ENCODE assay signal across 2 cellular contexts in the genomic region with DNA sequence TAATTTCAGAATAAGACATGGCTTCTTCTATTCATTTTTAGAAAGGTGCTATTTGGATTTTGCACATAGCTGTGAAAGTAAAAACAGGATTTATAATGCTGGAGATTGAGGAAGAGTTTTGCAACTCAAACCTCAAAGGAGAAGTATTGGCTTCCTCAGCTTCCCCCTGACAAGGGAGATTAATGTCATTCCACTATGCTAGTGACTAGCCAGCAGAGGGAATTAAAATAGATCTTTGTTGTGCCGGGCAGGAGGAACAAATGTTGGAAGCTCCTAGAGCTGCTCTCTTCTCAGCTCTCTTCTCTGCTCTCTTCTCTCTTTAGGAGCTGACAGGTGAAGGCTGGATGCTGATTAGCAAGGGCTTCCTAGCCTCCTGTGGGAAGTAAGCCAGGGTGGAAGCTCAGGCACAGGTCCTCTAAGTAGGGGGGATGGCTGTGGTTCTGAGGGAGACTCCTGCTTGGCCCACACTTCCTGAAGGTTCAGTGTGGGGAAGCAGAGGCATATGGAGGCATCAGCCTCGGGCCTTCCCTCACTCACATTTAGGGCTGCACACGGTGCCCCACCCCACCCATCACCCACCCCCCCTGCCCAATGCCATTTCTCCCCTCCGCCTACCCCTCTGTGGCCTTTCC.
TF ChIP-seq lines count a peak whose summit lies in the region.

No MANE protein-coding gene starts in this region.

TF ChIP-seq in SK-N-SH, 30 proteins besides CTCF, POLR2A, EP300 and RAD21 (continued from another document):
- TF ChIP-seq, protein P1, sequence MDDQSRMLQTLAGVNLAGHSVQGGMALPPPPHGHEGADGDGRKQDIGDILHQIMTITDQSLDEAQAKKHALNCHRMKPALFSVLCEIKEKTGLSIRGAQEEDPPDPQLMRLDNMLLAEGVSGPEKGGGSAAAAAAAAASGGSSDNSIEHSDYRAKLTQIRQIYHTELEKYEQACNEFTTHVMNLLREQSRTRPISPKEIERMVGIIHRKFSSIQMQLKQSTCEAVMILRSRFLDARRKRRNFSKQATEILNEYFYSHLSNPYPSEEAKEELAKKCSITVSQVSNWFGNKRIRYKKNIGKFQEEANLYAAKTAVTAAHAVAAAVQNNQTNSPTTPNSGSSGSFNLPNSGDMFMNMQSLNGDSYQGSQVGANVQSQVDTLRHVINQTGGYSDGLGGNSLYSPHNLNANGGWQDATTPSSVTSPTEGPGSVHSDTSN (IDR thresholded peaks at IDR 0.05) = peak; percentile 48
- no peak for TF ChIP-seq FOXM1 (IDR thresholded peaks at IDR 0.05; ENCODE audit: low read depth)
- no peak for TF ChIP-seq MXI1 (IDR thresholded peaks at IDR 0.05; ENCODE audit: low read depth, low read length)

TF ChIP-seq in SK-N-SH treated with all-trans-retinoic acid at 6 μM for 48 hours, 23 proteins besides CTCF, POLR2A, EP300 and RAD21:
- TF ChIP-seq, protein P2, sequence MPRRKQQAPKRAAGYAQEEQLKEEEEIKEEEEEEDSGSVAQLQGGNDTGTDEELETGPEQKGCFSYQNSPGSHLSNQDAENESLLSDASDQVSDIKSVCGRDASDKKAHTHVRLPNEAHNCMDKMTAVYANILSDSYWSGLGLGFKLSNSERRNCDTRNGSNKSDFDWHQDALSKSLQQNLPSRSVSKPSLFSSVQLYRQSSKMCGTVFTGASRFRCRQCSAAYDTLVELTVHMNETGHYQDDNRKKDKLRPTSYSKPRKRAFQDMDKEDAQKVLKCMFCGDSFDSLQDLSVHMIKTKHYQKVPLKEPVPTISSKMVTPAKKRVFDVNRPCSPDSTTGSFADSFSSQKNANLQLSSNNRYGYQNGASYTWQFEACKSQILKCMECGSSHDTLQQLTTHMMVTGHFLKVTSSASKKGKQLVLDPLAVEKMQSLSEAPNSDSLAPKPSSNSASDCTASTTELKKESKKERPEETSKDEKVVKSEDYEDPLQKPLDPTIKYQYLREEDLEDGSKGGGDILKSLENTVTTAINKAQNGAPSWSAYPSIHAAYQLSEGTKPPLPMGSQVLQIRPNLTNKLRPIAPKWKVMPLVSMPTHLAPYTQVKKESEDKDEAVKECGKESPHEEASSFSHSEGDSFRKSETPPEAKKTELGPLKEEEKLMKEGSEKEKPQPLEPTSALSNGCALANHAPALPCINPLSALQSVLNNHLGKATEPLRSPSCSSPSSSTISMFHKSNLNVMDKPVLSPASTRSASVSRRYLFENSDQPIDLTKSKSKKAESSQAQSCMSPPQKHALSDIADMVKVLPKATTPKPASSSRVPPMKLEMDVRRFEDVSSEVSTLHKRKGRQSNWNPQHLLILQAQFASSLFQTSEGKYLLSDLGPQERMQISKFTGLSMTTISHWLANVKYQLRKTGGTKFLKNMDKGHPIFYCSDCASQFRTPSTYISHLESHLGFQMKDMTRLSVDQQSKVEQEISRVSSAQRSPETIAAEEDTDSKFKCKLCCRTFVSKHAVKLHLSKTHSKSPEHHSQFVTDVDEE (CRISPR knock-in tag; IDR thresholded peaks at IDR 0.05) = no peak
